2 cellular contexts compared by ENCODE assay signal in genomic region chr2:207686812-207687211, GRCh38.
TF ChIP-seq lines count a peak whose summit lies in the region.

No MANE protein-coding gene starts in this region.

TF ChIP-seq in A549, 52 proteins besides CTCF, POLR2A, EP300 and RAD21:
- TF ChIP-seq, protein P1, sequence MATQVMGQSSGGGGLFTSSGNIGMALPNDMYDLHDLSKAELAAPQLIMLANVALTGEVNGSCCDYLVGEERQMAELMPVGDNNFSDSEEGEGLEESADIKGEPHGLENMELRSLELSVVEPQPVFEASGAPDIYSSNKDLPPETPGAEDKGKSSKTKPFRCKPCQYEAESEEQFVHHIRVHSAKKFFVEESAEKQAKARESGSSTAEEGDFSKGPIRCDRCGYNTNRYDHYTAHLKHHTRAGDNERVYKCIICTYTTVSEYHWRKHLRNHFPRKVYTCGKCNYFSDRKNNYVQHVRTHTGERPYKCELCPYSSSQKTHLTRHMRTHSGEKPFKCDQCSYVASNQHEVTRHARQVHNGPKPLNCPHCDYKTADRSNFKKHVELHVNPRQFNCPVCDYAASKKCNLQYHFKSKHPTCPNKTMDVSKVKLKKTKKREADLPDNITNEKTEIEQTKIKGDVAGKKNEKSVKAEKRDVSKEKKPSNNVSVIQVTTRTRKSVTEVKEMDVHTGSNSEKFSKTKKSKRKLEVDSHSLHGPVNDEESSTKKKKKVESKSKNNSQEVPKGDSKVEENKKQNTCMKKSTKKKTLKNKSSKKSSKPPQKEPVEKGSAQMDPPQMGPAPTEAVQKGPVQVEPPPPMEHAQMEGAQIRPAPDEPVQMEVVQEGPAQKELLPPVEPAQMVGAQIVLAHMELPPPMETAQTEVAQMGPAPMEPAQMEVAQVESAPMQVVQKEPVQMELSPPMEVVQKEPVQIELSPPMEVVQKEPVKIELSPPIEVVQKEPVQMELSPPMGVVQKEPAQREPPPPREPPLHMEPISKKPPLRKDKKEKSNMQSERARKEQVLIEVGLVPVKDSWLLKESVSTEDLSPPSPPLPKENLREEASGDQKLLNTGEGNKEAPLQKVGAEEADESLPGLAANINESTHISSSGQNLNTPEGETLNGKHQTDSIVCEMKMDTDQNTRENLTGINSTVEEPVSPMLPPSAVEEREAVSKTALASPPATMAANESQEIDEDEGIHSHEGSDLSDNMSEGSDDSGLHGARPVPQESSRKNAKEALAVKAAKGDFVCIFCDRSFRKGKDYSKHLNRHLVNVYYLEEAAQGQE (IDR thresholded peaks at IDR 0.05) = no peak
- TF ChIP-seq CHD4 (IDR thresholded peaks at IDR 0.05; ENCODE audit: borderline replicate concordance) = no peak

TF ChIP-seq in K562, 482 proteins besides CTCF, POLR2A, EP300 and RAD21:
- TF ChIP-seq ZC3H4 (CRISPR knock-in tag; IDR thresholded peaks at IDR 0.05; ENCODE audit: borderline replicate concordance) (no peak), ZNF512 (tag; IDR thresholded peaks at IDR 0.05) (peak; percentile 71)
- TF ChIP-seq, protein P2, sequence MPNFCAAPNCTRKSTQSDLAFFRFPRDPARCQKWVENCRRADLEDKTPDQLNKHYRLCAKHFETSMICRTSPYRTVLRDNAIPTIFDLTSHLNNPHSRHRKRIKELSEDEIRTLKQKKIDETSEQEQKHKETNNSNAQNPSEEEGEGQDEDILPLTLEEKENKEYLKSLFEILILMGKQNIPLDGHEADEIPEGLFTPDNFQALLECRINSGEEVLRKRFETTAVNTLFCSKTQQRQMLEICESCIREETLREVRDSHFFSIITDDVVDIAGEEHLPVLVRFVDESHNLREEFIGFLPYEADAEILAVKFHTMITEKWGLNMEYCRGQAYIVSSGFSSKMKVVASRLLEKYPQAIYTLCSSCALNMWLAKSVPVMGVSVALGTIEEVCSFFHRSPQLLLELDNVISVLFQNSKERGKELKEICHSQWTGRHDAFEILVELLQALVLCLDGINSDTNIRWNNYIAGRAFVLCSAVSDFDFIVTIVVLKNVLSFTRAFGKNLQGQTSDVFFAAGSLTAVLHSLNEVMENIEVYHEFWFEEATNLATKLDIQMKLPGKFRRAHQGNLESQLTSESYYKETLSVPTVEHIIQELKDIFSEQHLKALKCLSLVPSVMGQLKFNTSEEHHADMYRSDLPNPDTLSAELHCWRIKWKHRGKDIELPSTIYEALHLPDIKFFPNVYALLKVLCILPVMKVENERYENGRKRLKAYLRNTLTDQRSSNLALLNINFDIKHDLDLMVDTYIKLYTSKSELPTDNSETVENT (CRISPR knock-in tag; IDR thresholded peaks at IDR 0.05) = no peak
